23 cellular contexts compared by ENCODE assay signal in the genomic region with DNA sequence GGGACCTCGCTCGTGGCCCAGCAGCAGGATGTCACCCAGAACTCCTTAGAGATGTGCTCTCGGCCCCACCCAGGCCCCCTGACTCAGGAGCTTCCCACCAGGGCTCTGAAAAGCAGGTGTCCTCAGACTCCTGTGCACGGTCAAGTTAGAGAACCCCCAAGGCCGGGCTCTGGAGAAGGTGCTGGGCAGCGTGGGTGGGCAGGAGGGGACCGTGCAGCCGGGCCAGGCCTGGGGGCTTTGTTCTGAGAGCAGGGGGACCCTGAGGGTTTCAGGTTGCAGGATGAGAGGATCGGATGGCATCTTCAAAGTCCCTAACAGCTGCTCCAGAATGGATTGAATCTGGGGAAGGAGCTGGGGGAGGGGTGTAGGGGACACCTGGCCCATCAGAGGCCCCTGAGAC.
"Had no signal": no experiment of that assay in that cellular context is flagged by ENCODE, and none has a peak within 500 bp of the region (broad histone marks: within the 10 kb centered on the region; RNA-seq: fewer than 3 reads in every experiment).

No MANE protein-coding gene starts in this region.

- H3K27ac ChIP-seq: ascending aorta, body of pancreas, SK-N-MC had no signal

- DNase-seq: activated CD4-positive, alpha-beta T cell treated with anti-CD3 and anti-CD28 coated beads for 48 hours; activated CD4-positive, alpha-beta T cell treated with anti-CD3 and anti-CD28 coated beads, Interleukin-2, amount 50 U/mL, for 4 hours; activated CD4-positive, CD25-positive, alpha-beta regulatory T cell treated with anti-CD3 and anti-CD28 coated beads, Interleukin-2, amount 50 U/mL, for 72 hours; activated CD8-positive, alpha-beta memory T cell treated with anti-CD3 and anti-CD28 coated beads, Interleukin-2, amount 50 U/mL, for 48 hours; activated CD8-positive, alpha-beta T cell treated with anti-CD3 and anti-CD28 coated beads, Interleukin-2, amount 10 ng/mL, durations not matched to agents 7 days and 5 days; activated naive CD4-positive, alpha-beta T cell; activated T-cell treated with anti-CD3 and anti-CD28 coated beads, Interleukin-2, amount 50 U/mL, for 1 hour; amniotic stem cell; body of pancreas; central memory CD4-positive, alpha-beta T cell; MM.1S; NCI-H1105 treated with DMSO at 0.1 percent for 48 hours; NCI-H1436 treated with DMSO at 0.1 percent for 48 hours; NCI-H187; NCI-H2081; NCI-H345; NCI-H510A; T-cell; T-helper 2 cell had no signal

- H3K4me3 Mint-ChIP-seq: activated CD8-positive, alpha-beta T cell treated with anti-CD3 and anti-CD28 coated beads, Interleukin-2, amount 10 ng/mL, durations not matched to agents 7 days and 5 days; activated naive CD4-positive, alpha-beta T cell treated with anti-CD3 and anti-CD28 coated beads, Interleukin-2, amount 50 U/mL, for 24 hours; T-cell; WTC11 had no signal

- H3K27ac Mint-ChIP-seq: activated CD8-positive, alpha-beta T cell treated with anti-CD3 and anti-CD28 coated beads, Interleukin-2, amount 10 ng/mL, durations not matched to agents 7 days and 5 days; activated naive CD4-positive, alpha-beta T cell treated with anti-CD3 and anti-CD28 coated beads, Interleukin-2, amount 50 U/mL, for 24 hours; T-cell; WTC11 had no signal

- H3K9me3 ChIP-seq: ascending aorta, body of pancreas had no signal

- H3K4me1 ChIP-seq: ascending aorta, body of pancreas had no signal

- ATAC-seq: activated CD8-positive, alpha-beta T cell treated with anti-CD3 and anti-CD28 coated beads, Interleukin-2, amount 10 ng/mL, durations not matched to agents 7 days and 5 days; body of pancreas; T-cell; WTC11 had no signal

- H3K36me3 ChIP-seq: ascending aorta had no signal

- H3K27me3 ChIP-seq: ascending aorta, body of pancreas had no signal

- H3K27me3 Mint-ChIP-seq: activated naive CD4-positive, alpha-beta T cell treated with anti-CD3 and anti-CD28 coated beads, Interleukin-2, amount 50 U/mL, for 24 hours had no signal

- H3K9me3 Mint-ChIP-seq: activated naive CD4-positive, alpha-beta T cell treated with anti-CD3 and anti-CD28 coated beads, Interleukin-2, amount 50 U/mL, for 24 hours; T-cell; WTC11 had no signal

- H3K36me3 Mint-ChIP-seq: activated naive CD4-positive, alpha-beta T cell treated with anti-CD3 and anti-CD28 coated beads, Interleukin-2, amount 50 U/mL, for 24 hours; T-cell; WTC11 had no signal

- H3K4me3 ChIP-seq: ascending aorta, body of pancreas, SK-N-MC had no signal

- H3K4me1 Mint-ChIP-seq: activated naive CD4-positive, alpha-beta T cell treated with anti-CD3 and anti-CD28 coated beads, Interleukin-2, amount 50 U/mL, for 24 hours; T-cell had no signal
